ENCODE assay signal across 16 cellular contexts in the genomic region with DNA sequence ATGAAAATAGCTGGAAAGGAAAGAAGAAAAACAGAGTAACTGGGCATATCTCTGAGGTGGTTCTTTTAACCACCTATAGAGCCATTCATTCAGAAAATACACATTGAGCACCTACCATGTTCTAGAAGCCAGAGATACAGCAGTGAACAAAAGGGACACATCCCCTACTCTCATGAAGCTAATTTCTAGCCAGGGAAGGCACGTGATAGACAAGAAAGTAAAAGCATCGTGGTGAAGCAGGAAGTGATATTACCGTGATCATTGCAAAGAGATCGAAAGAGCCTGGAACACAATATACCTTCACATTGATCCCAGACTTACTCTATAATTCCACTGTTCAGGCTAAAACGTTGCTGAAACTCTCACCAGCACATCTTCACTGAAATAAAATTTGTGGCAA.
DNase-seq lines count a peak whose midpoint lies in the region; ATAC-seq and TF ChIP-seq lines count a peak whose summit lies in the region.
"Had no signal": no experiment of that assay in that cellular context is flagged by ENCODE, and none has a peak within 500 bp of the region (broad histone marks: within the 10 kb centered on the region; RNA-seq: fewer than 3 reads in every experiment).

No MANE protein-coding gene starts in this region.

- TF ChIP-seq EP300 in stomach (IDR thresholded peaks at IDR 0.05): no peak

- DNase-seq in activated naive CD4-positive, alpha-beta T cell (lab: John Stamatoyannopoulos, UW): no peak
- no peak for DNase-seq in T-cell
- DNase-seq in effector memory CD4-positive, alpha-beta T cell: no peak
- DNase-seq in stomach: no peak
- no peak for DNase-seq in stimulated activated CD8-positive, alpha-beta memory T cell treated with anti-CD3 and anti-CD28 coated beads, Interleukin-4, amount 100 ng/mL, for 48 hours
- no peak for DNase-seq in NOMO-1 treated with dmso at 0.1 percent for 144 hours (lab: John Stamatoyannopoulos, UW; ENCODE audit: unreplicated experiment)
- DNase-seq: lower lobe of right lung, NCI-H1105, NCI-H2081 treated with DMSO at 0.1 percent for 48 hours, ovary, transverse colon had no signal

- peak overlapping the region; percentile 71 for H3K4me3 Mint-ChIP-seq in activated naive CD4-positive, alpha-beta T cell treated with anti-CD3 and anti-CD28 coated beads, Interleukin-2, amount 50 U/mL, for 24 hours
- H3K4me3 Mint-ChIP-seq in T-cell: peak overlapping the region; percentile 11 to 59 (median 35)

- H3K27me3 ChIP-seq in effector memory CD4-positive, alpha-beta T cell (replicated peaks; ENCODE audit: control insufficient read depth, insufficient read depth, low read length, poor library complexity, severe bottlenecking): no peaks in the 10 kb centered on the region
- H3K27me3 ChIP-seq in stomach: no peaks in the 10 kb centered on the region
- H3K27me3 ChIP-seq: ovary, transverse colon had no signal

- intact Hi-C loops in stomach (cut with DNase I; ENCODE audit: low total_unique reads): no loop called here

- H3K27ac Mint-ChIP-seq in activated naive CD4-positive, alpha-beta T cell treated with anti-CD3 and anti-CD28 coated beads, Interleukin-2, amount 50 U/mL, for 24 hours: peak overlapping the region; percentile 48
- H3K27ac Mint-ChIP-seq in T-cell: peak overlapping the region; percentile 23 to 59

- H3K4me1 Mint-ChIP-seq in activated naive CD4-positive, alpha-beta T cell treated with anti-CD3 and anti-CD28 coated beads, Interleukin-2, amount 50 U/mL, for 24 hours: peaks cover 42% of the 10 kb centered on the region
- H3K4me1 Mint-ChIP-seq in T-cell: peaks cover 29 to 46% (median 40%) of the 10 kb centered on the region in 3 donors

- 19 to 57% (median 36%) methylated on average over 5 of the region's 5 CpGs for WGBS in stomach, 5 donors

- no peak for TF ChIP-seq CTCF in stomach (IDR thresholded peaks at IDR 0.05)

- H3K9me3 Mint-ChIP-seq in activated naive CD4-positive, alpha-beta T cell treated with anti-CD3 and anti-CD28 coated beads, Interleukin-2, amount 50 U/mL, for 24 hours: no peaks in the 10 kb centered on the region
- peaks cover 0 to 2% (median 0%) of the 10 kb centered on the region in 3 donors for H3K9me3 Mint-ChIP-seq in T-cell

- peaks cover 5% of the 10 kb centered on the region for H3K36me3 ChIP-seq in effector memory CD4-positive, alpha-beta T cell (ENCODE audit: control insufficient read depth, insufficient read depth, low read length)
- no peaks in the 10 kb centered on the region for H3K36me3 ChIP-seq in stomach
- H3K36me3 ChIP-seq: lower lobe of right lung, ovary, transverse colon had no signal

- no peaks in the 10 kb centered on the region for H3K27me3 Mint-ChIP-seq in activated naive CD4-positive, alpha-beta T cell treated with anti-CD3 and anti-CD28 coated beads, Interleukin-2, amount 50 U/mL, for 24 hours
- peaks cover 0 to 7% of the 10 kb centered on the region in 2 donors for H3K27me3 Mint-ChIP-seq in T-cell

- H3K4me1 ChIP-seq in effector memory CD4-positive, alpha-beta T cell (ENCODE audit: control insufficient read depth, insufficient read depth, low read length, poor library complexity, severe bottlenecking): peaks cover 8% of the 10 kb centered on the region
- peaks cover 0 to 12% (median 6%) of the 10 kb centered on the region in 4 donors for H3K4me1 ChIP-seq in stomach
- H3K4me1 ChIP-seq: lower lobe of right lung, transverse colon had no signal

- CTCF ChIA-PET in T-cell (lab: Charles Lee): no interaction called here

- peak; percentile 54 to 73 (median 62) for ATAC-seq in T-cell (replicated peaks in 1 of 4)
- ATAC-seq: lower lobe of right lung, sciatic nerve, SK-N-SH treated with all-trans-retinoic acid at 6 μM for 48 hours had no signal

- peak overlapping the region; percentile 15 for H3K4me3 ChIP-seq in effector memory CD4-positive, alpha-beta T cell (ENCODE audit: insufficient read depth, low read depth, low read length, poor library complexity, severe bottlenecking)
- H3K4me3 ChIP-seq in stomach: peak overlapping the region in 2 of 4 donors; percentile 9 to 15
- H3K4me3 ChIP-seq: lower lobe of right lung, ovary, transverse colon had no signal

- TF ChIP-seq POLR2A in stomach (IDR thresholded peaks at IDR 0.05): no peak

- H3K9me3 ChIP-seq in effector memory CD4-positive, alpha-beta T cell (ENCODE audit: control insufficient read depth, low read length): no peaks in the 10 kb centered on the region
- H3K9me3 ChIP-seq in stomach: no peaks in the 10 kb centered on the region
- H3K9me3 ChIP-seq: lower lobe of right lung, ovary, transverse colon had no signal

- POLR2A ChIA-PET in T-cell (lab: Charles Lee): interaction anchor here in 1 of 2 donors (0.6 to 0.7 kb wide), 2 partner anchors 15 to 81 kb away, joined by 3 read pairs; no protein-coding TSS in a partner anchor

- H3K36me3 Mint-ChIP-seq in activated naive CD4-positive, alpha-beta T cell treated with anti-CD3 and anti-CD28 coated beads, Interleukin-2, amount 50 U/mL, for 24 hours: peaks cover 5% of the 10 kb centered on the region
- peaks cover 10% of the 10 kb centered on the region for H3K36me3 Mint-ChIP-seq in T-cell

- H3K27ac ChIP-seq in effector memory CD4-positive, alpha-beta T cell (ENCODE audit: insufficient read depth, low read length, poor library complexity, severe bottlenecking): no peak overlapping the region
- peak overlapping the region in 3 of 5 donors; percentile 1 to 57 (median 43) for H3K27ac ChIP-seq in stomach
- H3K27ac ChIP-seq: KMS-11, lower lobe of right lung, ovary, RWPE1, transverse colon had no signal
